Comparison of ENCODE assay signal across 22 cellular contexts in genomic region chr14:59829469-59829868, GRCh38. TPM values are rescaled to one million over a fixed set of nuclear protein-coding genes. Genes with fewer than 3 reads are reported as not detected.
DNase-seq lines count a peak whose midpoint lies in the region; TF ChIP-seq lines count a peak whose summit lies in the region.
"Had no signal": no experiment of that assay in that cellular context is flagged by ENCODE, and none has a peak within 500 bp of the region (broad histone marks: within the 10 kb centered on the region; RNA-seq: fewer than 3 reads in every experiment).

No MANE protein-coding gene starts in this region.

- no peak overlapping the region for H4K91ac ChIP-seq in neuronal stem cell (ENCODE audit: low read depth, low read length, poor library complexity)

- peak; percentile 66 for DNase-seq in GDM1 (lab: John Stamatoyannopoulos, UW)
- peak in 1 of 2 experiments; percentile 4 for DNase-seq in PC-9
- no peak for DNase-seq in neuronal stem cell (ENCODE audit: low spot score)
- no peak for DNase-seq in effector CD8-positive, alpha-beta T cell (lab: John Stamatoyannopoulos, UW)
- no peak for DNase-seq in testis
- DNase-seq in lower leg skin (ENCODE audit: low spot score in 2 of 2): no peak
- DNase-seq: activated CD4-positive, CD25-positive, alpha-beta regulatory T cell; activated CD8-positive, alpha-beta T cell treated with anti-CD3 and anti-CD28 coated beads for 36 hours; activated effector memory CD4-positive, alpha-beta T cell treated with anti-CD3 and anti-CD28 coated beads, Interleukin-2, amount 50 U/mL, for 16 hours; activated T-cell treated with anti-CD3 and anti-CD28 coated beads for 4 hours; adrenal gland; caudate nucleus; Karpas-422; NCI-H1048; NCI-H187; NCI-H2227 treated with DMSO at 0.1 percent for 48 hours; small intestine; stimulated activated CD4-positive, alpha-beta T cell treated with anti-CD3 and anti-CD28 coated beads, Interleukin-2, amount 100 ng/mL, for 24 hours had no signal

- no peak overlapping the region for H3K18ac ChIP-seq in neuronal stem cell (ENCODE audit: low read length)

- intact Hi-C loops in PC-9 (cut with micrococcal nuclease; ENCODE audit: unreplicated experiment) (no loop called here), testis (cut with DNase I; ENCODE audit: low total_unique reads) (no loop called here), lower leg skin (cut with DNase I; ENCODE audit: low total_unique reads) (no loop called here)
- intact Hi-C loops in dendritic cell treated with granulocyte-macrophage colony-stimulating factor and Interleukin-4, amounts not matched to agents 40 ng/mL and 50 ng/mL, for 4 days (cut with micrococcal nuclease): no loop called here

- H3K4me3 Mint-ChIP-seq in dendritic cell treated with granulocyte-macrophage colony-stimulating factor and Interleukin-4, amounts not matched to agents 40 ng/mL and 50 ng/mL, for 4 days: no peak overlapping the region
- H3K4me3 Mint-ChIP-seq: activated CD8-positive, alpha-beta T cell treated with anti-CD3 and anti-CD28 coated beads for 36 hours; stimulated activated memory B cell treated with anti-CD40 and anti-IgM and Interleukin-4, amounts not matched to agents 10 μg/mL and 1 μg/mL and 100 μg/mL, for 72 hours; T-helper 2 cell treated with Interferon-gamma antibody and Interleukin-4, amounts not matched to agents 5 μg/mL and 100 μg/mL, for 36 hours had no signal

- H3K4me3 ChIP-seq in PC-9: no peak overlapping the region
- no peak overlapping the region for H3K4me3 ChIP-seq in neuronal stem cell (ENCODE audit: low read length in 2 of 2)
- no peak overlapping the region for H3K4me3 ChIP-seq in testis
- H3K4me3 ChIP-seq in lower leg skin (ENCODE audit: low read depth, poor library complexity, severe bottlenecking): no peak overlapping the region
- H3K4me3 ChIP-seq: adrenal gland had no signal

- no peak overlapping the region for H2AK5ac ChIP-seq in neuronal stem cell (ENCODE audit: low read depth, low read length)

- CTCF ChIA-PET in PC-9 (lab: Charles Lee): no interaction called here

- no peaks in the 10 kb centered on the region for H4K20me1 ChIP-seq in PC-9 (ENCODE audit: insufficient read depth)

- no peak overlapping the region for H3K4ac ChIP-seq in neuronal stem cell (ENCODE audit: low read length)

- no peak overlapping the region for H2BK12ac ChIP-seq in neuronal stem cell (ENCODE audit: low read length)

- TF ChIP-seq CTCF in PC-9 (conservative IDR thresholded peaks at IDR 0.05) (no peak), testis (IDR thresholded peaks at IDR 0.05) (no peak), lower leg skin (IDR thresholded peaks at IDR 0.05) (no peak)

- H3K4me1 Mint-ChIP-seq in dendritic cell treated with granulocyte-macrophage colony-stimulating factor and Interleukin-4, amounts not matched to agents 40 ng/mL and 50 ng/mL, for 4 days (ENCODE audit: low read depth): peaks cover 34% of the 10 kb centered on the region
- H3K4me1 Mint-ChIP-seq: stimulated activated memory B cell treated with anti-CD40 and anti-IgM and Interleukin-4, amounts not matched to agents 10 μg/mL and 1 μg/mL and 100 μg/mL, for 72 hours had no signal

- no peaks in the 10 kb centered on the region for H3K9me2 ChIP-seq in PC-9 (ENCODE audit: insufficient read depth)

- no TSS peak for BruUV-seq in PC-9 (replicated peaks; lab: Mats Ljungman, UMichigan)

- no peak overlapping the region for H4K8ac ChIP-seq in neuronal stem cell (ENCODE audit: low read depth, low read length)

- H3K79me2 ChIP-seq in PC-9 (ENCODE audit: low read depth): no peaks in the 10 kb centered on the region

- H2BK5ac ChIP-seq in neuronal stem cell (ENCODE audit: low read length): no peak overlapping the region

- no peaks in the 10 kb centered on the region for H3K36me3 ChIP-seq in PC-9 (ENCODE audit: low read depth)
- H3K36me3 ChIP-seq in neuronal stem cell (replicated peaks in 1 of 2; ENCODE audit: control insufficient read depth in 2 of 2, insufficient read depth in 2 of 2, low read length in 2 of 2): no peaks in the 10 kb centered on the region
- no peaks in the 10 kb centered on the region for H3K36me3 ChIP-seq in testis (ENCODE audit: low read depth, missing control alignments)
- H3K36me3 ChIP-seq: adrenal gland had no signal

- H3K27ac ChIP-seq in PC-9: peak overlapping the region; percentile 78
- no peak overlapping the region for H3K27ac ChIP-seq in neuronal stem cell (replicated peaks; ENCODE audit: low read length)
- H3K27ac ChIP-seq in testis: no peak overlapping the region
- H3K27ac ChIP-seq: adrenal gland had no signal

- no peak overlapping the region for H2BK15ac ChIP-seq in neuronal stem cell (ENCODE audit: low read length)

- no peak overlapping the region for H2BK120ac ChIP-seq in neuronal stem cell (ENCODE audit: low read depth, low read length)

- H3K27me3 ChIP-seq in PC-9 (ENCODE audit: insufficient read depth, low read depth): no peaks in the 10 kb centered on the region
- H3K27me3 ChIP-seq in neuronal stem cell (ENCODE audit: control insufficient read depth in 3 of 3, insufficient read depth in 3 of 3, low read depth in 1 of 3, low read length in 3 of 3): no peaks in the 10 kb centered on the region
- H3K27me3 ChIP-seq in testis: no peaks in the 10 kb centered on the region
- H3K27me3 ChIP-seq: adrenal gland had no signal

- peaks cover 18% of the 10 kb centered on the region; the same call in 1 of the 2 replicates for H3F3A ChIP-seq in PC-9 (ENCODE audit: insufficient read depth, low read depth)

- TF ChIP-seq POLR2A in testis (IDR thresholded peaks at IDR 0.05) (no peak), lower leg skin (IDR thresholded peaks at IDR 0.05) (no peak)

- H2AFZ ChIP-seq in PC-9 (peak overlapping the region; percentile 63), neuronal stem cell (ENCODE audit: low read length) (no peak overlapping the region)

- H3K4me2 ChIP-seq in PC-9 (peak overlapping the region; percentile 52), neuronal stem cell (ENCODE audit: insufficient read depth, low read length, poor library complexity, severe bottlenecking) (no peak overlapping the region)

- H3K27me3 Mint-ChIP-seq in dendritic cell treated with granulocyte-macrophage colony-stimulating factor and Interleukin-4, amounts not matched to agents 40 ng/mL and 50 ng/mL, for 4 days: no peaks in the 10 kb centered on the region

- H3K79me1 ChIP-seq in neuronal stem cell (ENCODE audit: low read depth, low read length): no peaks in the 10 kb centered on the region

- no peak overlapping the region for H3K14ac ChIP-seq in neuronal stem cell (ENCODE audit: low read length)

- no peak overlapping the region for H3K23ac ChIP-seq in neuronal stem cell (ENCODE audit: low read depth, low read length, poor library complexity)

- no peaks in the 10 kb centered on the region for H3K9me3 ChIP-seq in PC-9 (ENCODE audit: insufficient read depth, low read depth)
- no peaks in the 10 kb centered on the region for H3K9me3 ChIP-seq in neuronal stem cell (replicated peaks in 1 of 2; ENCODE audit: control insufficient read depth in 2 of 2, insufficient read depth in 1 of 2, low read depth in 1 of 2, low read length in 2 of 2)
- H3K9me3 ChIP-seq in testis: no peaks in the 10 kb centered on the region
- H3K9me3 ChIP-seq: adrenal gland had no signal

- no peaks in the 10 kb centered on the region for H3K36me3 Mint-ChIP-seq in dendritic cell treated with granulocyte-macrophage colony-stimulating factor and Interleukin-4, amounts not matched to agents 40 ng/mL and 50 ng/mL, for 4 days (ENCODE audit: low read depth)
- H3K36me3 Mint-ChIP-seq: stimulated activated memory B cell treated with anti-CD40 and anti-IgM and Interleukin-4, amounts not matched to agents 10 μg/mL and 1 μg/mL and 100 μg/mL, for 72 hours had no signal

- H3K27ac Mint-ChIP-seq in dendritic cell treated with granulocyte-macrophage colony-stimulating factor and Interleukin-4, amounts not matched to agents 40 ng/mL and 50 ng/mL, for 4 days: peak overlapping the region; percentile 59
- H3K27ac Mint-ChIP-seq: activated CD8-positive, alpha-beta T cell treated with anti-CD3 and anti-CD28 coated beads for 36 hours; stimulated activated memory B cell treated with anti-CD40 and anti-IgM and Interleukin-4, amounts not matched to agents 10 μg/mL and 1 μg/mL and 100 μg/mL, for 72 hours; T-helper 2 cell treated with Interferon-gamma antibody and Interleukin-4, amounts not matched to agents 5 μg/mL and 100 μg/mL, for 36 hours had no signal

- POLR2A ChIA-PET in PC-9 (lab: Charles Lee; ENCODE audit: unreplicated experiment): no interaction called here

- H3K9ac ChIP-seq in neuronal stem cell (ENCODE audit: low read depth, low read length, poor library complexity): peak overlapping the region; percentile 38

- no peaks in the 10 kb centered on the region for H3K9me3 Mint-ChIP-seq in dendritic cell treated with granulocyte-macrophage colony-stimulating factor and Interleukin-4, amounts not matched to agents 40 ng/mL and 50 ng/mL, for 4 days
- H3K9me3 Mint-ChIP-seq: activated CD8-positive, alpha-beta T cell treated with anti-CD3 and anti-CD28 coated beads for 36 hours; stimulated activated memory B cell treated with anti-CD40 and anti-IgM and Interleukin-4, amounts not matched to agents 10 μg/mL and 1 μg/mL and 100 μg/mL, for 72 hours; T-helper 2 cell treated with Interferon-gamma antibody and Interleukin-4, amounts not matched to agents 5 μg/mL and 100 μg/mL, for 36 hours had no signal

- H3K4me1 ChIP-seq in PC-9 (replicated peaks; ENCODE audit: insufficient read depth) (peaks cover 34% of the 10 kb centered on the region), neuronal stem cell (ENCODE audit: control insufficient read depth in 2 of 2, insufficient read depth in 1 of 2, low read depth in 1 of 2, low read length in 2 of 2) (peaks cover 0 to 10% of the 10 kb centered on the region in 2 donors), testis (no peaks in the 10 kb centered on the region)
- H3K4me1 ChIP-seq: adrenal gland had no signal

RNA-seq across cellular contexts. Expression of gene RTN1, which starts 41.1 kb away (rescaled TPM):
- not detected in 2 replicates for total RNA-seq in PC-9 (2021)
- 27.9 TPM for polyA plus RNA-seq in neuronal stem cell (2013, experiment 1 of 2)
- 28.5 TPM for polyA plus RNA-seq in neuronal stem cell (2013, experiment 2 of 2)
- 10 to 100 TPM in 1 of 2 donors, 1 to 10 TPM in 1; 8.2 to 11.1 TPM for total RNA-seq in testis
- 10.9 TPM for polyA plus RNA-seq in testis (ENCODE audit: insufficient read depth, low read depth, low replicate concordance)
- total RNA-seq in lower leg skin: 1 to 10 TPM; 5.1 to 8.1 (median 5.8) TPM
- total RNA-seq: activated CD8-positive, alpha-beta T cell treated with anti-CD3 and anti-CD28 coated beads for 36 hours; RPMI7951 had no signal
